1 cellular context compared by ENCODE assay signal in the genomic region with DNA sequence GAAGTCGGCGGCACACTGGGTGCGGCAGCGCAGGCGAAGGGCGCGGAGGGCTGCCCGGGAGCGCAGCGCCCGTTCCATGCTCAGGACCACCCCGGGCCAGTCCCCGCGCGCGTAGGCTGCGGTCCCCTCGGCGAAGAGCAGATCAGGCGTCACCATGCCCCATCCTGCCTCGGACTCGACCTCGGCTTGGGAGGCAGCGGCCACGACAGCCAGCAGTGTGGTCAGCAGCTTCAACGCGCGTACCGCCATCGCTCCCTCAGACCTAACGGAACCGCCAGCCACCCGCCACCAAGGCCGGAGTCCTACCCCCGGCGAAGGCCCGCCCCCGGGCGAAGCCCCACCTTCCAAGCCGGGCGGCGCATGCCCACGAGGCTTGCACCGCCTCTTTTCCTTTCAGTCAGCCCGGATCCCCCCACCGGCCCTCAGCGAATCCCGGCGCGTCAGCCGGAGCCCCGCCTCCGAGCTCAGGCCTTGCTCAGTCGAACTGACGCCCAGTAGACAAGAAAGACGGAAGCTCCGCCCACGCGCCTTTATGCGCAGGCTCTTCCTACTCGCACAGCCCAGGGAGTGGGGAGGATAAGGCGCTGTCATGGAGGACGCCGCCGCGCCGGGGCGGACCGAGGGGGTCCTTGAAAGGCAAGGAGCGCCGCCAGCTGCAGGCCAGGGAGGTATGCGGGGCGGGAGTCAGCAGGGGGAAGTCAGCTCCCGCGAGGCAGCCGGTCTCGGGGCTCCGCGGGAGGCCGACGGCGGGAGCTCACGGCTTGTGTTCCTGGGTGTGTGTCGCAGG.
TF ChIP-seq lines count a peak whose summit lies in the region.

A gene (plus strand): TSS at position 527 of the 787 bp plus-strand sequence. CDS start 63 bp downstream, at position 590.
A gene with protein sequence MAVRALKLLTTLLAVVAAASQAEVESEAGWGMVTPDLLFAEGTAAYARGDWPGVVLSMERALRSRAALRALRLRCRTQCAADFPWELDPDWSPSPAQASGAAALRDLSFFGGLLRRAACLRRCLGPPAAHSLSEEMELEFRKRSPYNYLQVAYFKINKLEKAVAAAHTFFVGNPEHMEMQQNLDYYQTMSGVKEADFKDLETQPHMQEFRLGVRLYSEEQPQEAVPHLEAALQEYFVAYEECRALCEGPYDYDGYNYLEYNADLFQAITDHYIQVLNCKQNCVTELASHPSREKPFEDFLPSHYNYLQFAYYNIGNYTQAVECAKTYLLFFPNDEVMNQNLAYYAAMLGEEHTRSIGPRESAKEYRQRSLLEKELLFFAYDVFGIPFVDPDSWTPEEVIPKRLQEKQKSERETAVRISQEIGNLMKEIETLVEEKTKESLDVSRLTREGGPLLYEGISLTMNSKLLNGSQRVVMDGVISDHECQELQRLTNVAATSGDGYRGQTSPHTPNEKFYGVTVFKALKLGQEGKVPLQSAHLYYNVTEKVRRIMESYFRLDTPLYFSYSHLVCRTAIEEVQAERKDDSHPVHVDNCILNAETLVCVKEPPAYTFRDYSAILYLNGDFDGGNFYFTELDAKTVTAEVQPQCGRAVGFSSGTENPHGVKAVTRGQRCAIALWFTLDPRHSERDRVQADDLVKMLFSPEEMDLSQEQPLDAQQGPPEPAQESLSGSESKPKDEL (minus strand): TSS at position 306 of the 787 bp plus-strand sequence. CDS start 57 bp downstream, at position 249.

TF ChIP-seq in K562, 482 proteins besides CTCF, POLR2A, EP300 and RAD21 (continued from another document and continues in another):
- TF ChIP-seq, protein P1, sequence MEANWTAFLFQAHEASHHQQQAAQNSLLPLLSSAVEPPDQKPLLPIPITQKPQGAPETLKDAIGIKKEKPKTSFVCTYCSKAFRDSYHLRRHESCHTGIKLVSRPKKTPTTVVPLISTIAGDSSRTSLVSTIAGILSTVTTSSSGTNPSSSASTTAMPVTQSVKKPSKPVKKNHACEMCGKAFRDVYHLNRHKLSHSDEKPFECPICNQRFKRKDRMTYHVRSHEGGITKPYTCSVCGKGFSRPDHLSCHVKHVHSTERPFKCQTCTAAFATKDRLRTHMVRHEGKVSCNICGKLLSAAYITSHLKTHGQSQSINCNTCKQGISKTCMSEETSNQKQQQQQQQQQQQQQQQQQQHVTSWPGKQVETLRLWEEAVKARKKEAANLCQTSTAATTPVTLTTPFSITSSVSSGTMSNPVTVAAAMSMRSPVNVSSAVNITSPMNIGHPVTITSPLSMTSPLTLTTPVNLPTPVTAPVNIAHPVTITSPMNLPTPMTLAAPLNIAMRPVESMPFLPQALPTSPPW (CRISPR knock-in tag; IDR thresholded peaks at IDR 0.05): peak; percentile 77
- TF ChIP-seq MYNN (IDR thresholded peaks at IDR 0.05): no peak
- no peak for TF ChIP-seq MYNN (CRISPR knock-in tag; IDR thresholded peaks at IDR 0.05)
- TF ChIP-seq HDGF (IDR thresholded peaks at IDR 0.05): no peak
- peak; percentile 38; the same call in 1 of the 2 replicates for TF ChIP-seq ZNF124 (CRISPR knock-in tag; IDR thresholded peaks at IDR 0.05)
- peak; percentile 78; the same call in 1 of the 2 replicates for TF ChIP-seq ERF (CRISPR knock-in tag; IDR thresholded peaks at IDR 0.05)
- TF ChIP-seq MYC (IDR thresholded peaks at IDR 0.05; ENCODE audit: low read depth, low read length): peak; percentile 51; the same call in 1 of the 2 replicates
- peak; percentile 20; the same call in 1 of the 2 replicates for TF ChIP-seq MYC (CRISPR knock-in tag; IDR thresholded peaks at IDR 0.05; ENCODE audit: borderline replicate concordance, low read depth)
- TF ChIP-seq, protein P2, sequence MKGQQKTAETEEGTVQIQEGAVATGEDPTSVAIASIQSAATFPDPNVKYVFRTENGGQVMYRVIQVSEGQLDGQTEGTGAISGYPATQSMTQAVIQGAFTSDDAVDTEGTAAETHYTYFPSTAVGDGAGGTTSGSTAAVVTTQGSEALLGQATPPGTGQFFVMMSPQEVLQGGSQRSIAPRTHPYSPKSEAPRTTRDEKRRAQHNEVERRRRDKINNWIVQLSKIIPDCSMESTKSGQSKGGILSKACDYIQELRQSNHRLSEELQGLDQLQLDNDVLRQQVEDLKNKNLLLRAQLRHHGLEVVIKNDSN (CRISPR knock-in tag; IDR thresholded peaks at IDR 0.05): peak; percentile 64
- TF ChIP-seq ZNF212 (CRISPR knock-in tag; IDR thresholded peaks at IDR 0.05): no peak
- peak; percentile 94 for TF ChIP-seq EGR1 (conservative IDR thresholded peaks at IDR 0.05)
- no peak for TF ChIP-seq PHB2 (IDR thresholded peaks at IDR 0.05; ENCODE audit: low read depth)
- peak; percentile 81; the same call in 1 of the 2 replicates for TF ChIP-seq FOXP1 (CRISPR knock-in tag; IDR thresholded peaks at IDR 0.05)
- no peak; the same call in 1 of the 2 replicates for TF ChIP-seq GABPA (tag; conservative IDR thresholded peaks at IDR 0.05; ENCODE audit: low read depth)
- peak; percentile 98 for TF ChIP-seq SUPT5H (IDR thresholded peaks at IDR 0.05)
- TF ChIP-seq FOXM1 (IDR thresholded peaks at IDR 0.05; ENCODE audit: low read depth): no peak
- TF ChIP-seq FOXM1 (CRISPR knock-in tag; IDR thresholded peaks at IDR 0.05; ENCODE audit: low read depth): peak; percentile 83; the same call in 1 of the 2 replicates
- TF ChIP-seq, protein P3, sequence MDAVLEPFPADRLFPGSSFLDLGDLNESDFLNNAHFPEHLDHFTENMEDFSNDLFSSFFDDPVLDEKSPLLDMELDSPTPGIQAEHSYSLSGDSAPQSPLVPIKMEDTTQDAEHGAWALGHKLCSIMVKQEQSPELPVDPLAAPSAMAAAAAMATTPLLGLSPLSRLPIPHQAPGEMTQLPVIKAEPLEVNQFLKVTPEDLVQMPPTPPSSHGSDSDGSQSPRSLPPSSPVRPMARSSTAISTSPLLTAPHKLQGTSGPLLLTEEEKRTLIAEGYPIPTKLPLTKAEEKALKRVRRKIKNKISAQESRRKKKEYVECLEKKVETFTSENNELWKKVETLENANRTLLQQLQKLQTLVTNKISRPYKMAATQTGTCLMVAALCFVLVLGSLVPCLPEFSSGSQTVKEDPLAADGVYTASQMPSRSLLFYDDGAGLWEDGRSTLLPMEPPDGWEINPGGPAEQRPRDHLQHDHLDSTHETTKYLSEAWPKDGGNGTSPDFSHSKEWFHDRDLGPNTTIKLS (IDR thresholded peaks at IDR 0.05; ENCODE audit: borderline replicate concordance, low read depth): no peak
- no peak for TF ChIP-seq NFIX (CRISPR knock-in tag; IDR thresholded peaks at IDR 0.05; ENCODE audit: low read depth)
- TF ChIP-seq ZSCAN32 (CRISPR knock-in tag; IDR thresholded peaks at IDR 0.05): no peak
- TF ChIP-seq TOE1 (IDR thresholded peaks at IDR 0.05; ENCODE audit: borderline replicate concordance): no peak
- TF ChIP-seq TOE1 (CRISPR knock-in tag; IDR thresholded peaks at IDR 0.05; ENCODE audit: borderline replicate concordance, low read depth): no peak
- TF ChIP-seq, protein P4, sequence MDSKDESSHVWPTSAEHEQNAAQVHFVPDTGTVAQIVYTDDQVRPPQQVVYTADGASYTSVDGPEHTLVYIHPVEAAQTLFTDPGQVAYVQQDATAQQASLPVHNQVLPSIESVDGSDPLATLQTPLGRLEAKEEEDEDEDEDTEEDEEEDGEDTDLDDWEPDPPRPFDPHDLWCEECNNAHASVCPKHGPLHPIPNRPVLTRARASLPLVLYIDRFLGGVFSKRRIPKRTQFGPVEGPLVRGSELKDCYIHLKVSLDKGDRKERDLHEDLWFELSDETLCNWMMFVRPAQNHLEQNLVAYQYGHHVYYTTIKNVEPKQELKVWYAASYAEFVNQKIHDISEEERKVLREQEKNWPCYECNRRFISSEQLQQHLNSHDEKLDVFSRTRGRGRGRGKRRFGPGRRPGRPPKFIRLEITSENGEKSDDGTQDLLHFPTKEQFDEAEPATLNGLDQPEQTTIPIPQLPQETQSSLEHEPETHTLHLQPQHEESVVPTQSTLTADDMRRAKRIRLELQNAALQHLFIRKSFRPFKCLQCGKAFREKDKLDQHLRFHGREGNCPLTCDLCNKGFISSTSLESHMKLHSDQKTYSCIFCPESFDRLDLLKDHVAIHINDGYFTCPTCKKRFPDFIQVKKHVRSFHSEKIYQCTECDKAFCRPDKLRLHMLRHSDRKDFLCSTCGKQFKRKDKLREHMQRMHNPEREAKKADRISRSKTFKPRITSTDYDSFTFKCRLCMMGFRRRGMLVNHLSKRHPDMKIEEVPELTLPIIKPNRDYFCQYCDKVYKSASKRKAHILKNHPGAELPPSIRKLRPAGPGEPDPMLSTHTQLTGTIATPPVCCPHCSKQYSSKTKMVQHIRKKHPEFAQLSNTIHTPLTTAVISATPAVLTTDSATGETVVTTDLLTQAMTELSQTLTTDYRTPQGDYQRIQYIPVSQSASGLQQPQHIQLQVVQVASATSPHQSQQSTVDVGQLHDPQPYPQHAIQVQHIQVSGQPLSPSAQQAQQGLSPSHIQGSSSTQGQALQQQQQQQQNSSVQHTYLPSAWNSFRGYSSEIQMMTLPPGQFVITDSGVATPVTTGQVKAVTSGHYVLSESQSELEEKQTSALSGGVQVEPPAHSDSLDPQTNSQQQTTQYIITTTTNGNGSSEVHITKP (IDR thresholded peaks at IDR 0.05; ENCODE audit: partially characterized antibody): peak; percentile 34
- TF ChIP-seq ZNF3 (CRISPR knock-in tag; IDR thresholded peaks at IDR 0.05): no peak
- no peak for TF ChIP-seq POU5F1 (IDR thresholded peaks at IDR 0.05; ENCODE audit: borderline replicate concordance, low read depth, low read length, partially characterized antibody)
- TF ChIP-seq RUNX1 (IDR thresholded peaks at IDR 0.05; ENCODE audit: low read depth): 0 out of 2 replicates have a peak, but pooled peaks have one; percentile 36
- TF ChIP-seq, protein P5, sequence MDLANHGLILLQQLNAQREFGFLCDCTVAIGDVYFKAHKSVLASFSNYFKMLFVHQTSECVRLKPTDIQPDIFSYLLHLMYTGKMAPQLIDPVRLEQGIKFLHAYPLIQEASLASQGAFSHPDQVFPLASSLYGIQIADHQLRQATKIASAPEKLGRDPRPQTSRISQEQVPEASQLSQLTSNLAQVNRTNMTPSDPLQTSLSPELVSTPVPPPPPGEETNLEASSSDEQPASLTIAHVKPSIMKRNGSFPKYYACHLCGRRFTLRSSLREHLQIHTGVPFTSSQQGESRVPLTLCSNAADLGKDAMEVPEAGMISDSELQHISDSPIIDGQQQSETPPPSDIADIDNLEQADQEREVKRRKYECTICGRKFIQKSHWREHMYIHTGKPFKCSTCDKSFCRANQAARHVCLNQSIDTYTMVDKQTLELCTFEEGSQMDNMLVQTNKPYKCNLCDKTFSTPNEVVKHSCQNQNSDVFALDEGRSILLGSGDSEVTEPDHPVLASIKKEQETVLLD (IDR thresholded peaks at IDR 0.05): peak; percentile 94
- TF ChIP-seq SPI1 (IDR thresholded peaks at IDR 0.05; ENCODE audit: borderline replicate concordance, low read depth, low read length): 0 out of 2 replicates have a peak, but pooled peaks have one; percentile 1
- TF ChIP-seq ZNF274 (IDR thresholded peaks at IDR 0.05; ENCODE audit: borderline replicate concordance, low read depth, low read length): no peak
- peak; percentile 88 for TF ChIP-seq POLR2AphosphoS2 (IDR thresholded peaks at IDR 0.05; ENCODE audit: low read length)
- TF ChIP-seq GTF2F1 (IDR thresholded peaks at IDR 0.05; ENCODE audit: low read depth, low read length): no peak; the same call in 1 of the 2 replicates
- peak; percentile 100 for TF ChIP-seq NRF1 (conservative IDR thresholded peaks at IDR 0.05 in 1 of 2, IDR thresholded peaks at IDR 0.05 in 1 of 2)
- TF ChIP-seq ZNF224 (CRISPR knock-in tag; IDR thresholded peaks at IDR 0.05): no peak
- no peak for TF ChIP-seq HSF4 (CRISPR knock-in tag; IDR thresholded peaks at IDR 0.05; ENCODE audit: borderline replicate concordance)
- no peak for TF ChIP-seq CEBPB (tag; IDR thresholded peaks at IDR 0.05)
- no peak for TF ChIP-seq ZNF586 (CRISPR knock-in tag; conservative IDR thresholded peaks at IDR 0.05)
- TF ChIP-seq MTF1 (CRISPR knock-in tag; IDR thresholded peaks at IDR 0.05; ENCODE audit: borderline replicate concordance): no peak
- no peak for TF ChIP-seq ZNF445 (CRISPR knock-in tag; IDR thresholded peaks at IDR 0.05; ENCODE audit: low read depth)
- no peak for TF ChIP-seq NBN (IDR thresholded peaks at IDR 0.05; ENCODE audit: low read depth)
- TF ChIP-seq DPF2 (IDR thresholded peaks at IDR 0.05): no peak
- TF ChIP-seq ZC3H11A (IDR thresholded peaks at IDR 0.05; ENCODE audit: low read depth, low read length): no peak
- TF ChIP-seq, protein P6, sequence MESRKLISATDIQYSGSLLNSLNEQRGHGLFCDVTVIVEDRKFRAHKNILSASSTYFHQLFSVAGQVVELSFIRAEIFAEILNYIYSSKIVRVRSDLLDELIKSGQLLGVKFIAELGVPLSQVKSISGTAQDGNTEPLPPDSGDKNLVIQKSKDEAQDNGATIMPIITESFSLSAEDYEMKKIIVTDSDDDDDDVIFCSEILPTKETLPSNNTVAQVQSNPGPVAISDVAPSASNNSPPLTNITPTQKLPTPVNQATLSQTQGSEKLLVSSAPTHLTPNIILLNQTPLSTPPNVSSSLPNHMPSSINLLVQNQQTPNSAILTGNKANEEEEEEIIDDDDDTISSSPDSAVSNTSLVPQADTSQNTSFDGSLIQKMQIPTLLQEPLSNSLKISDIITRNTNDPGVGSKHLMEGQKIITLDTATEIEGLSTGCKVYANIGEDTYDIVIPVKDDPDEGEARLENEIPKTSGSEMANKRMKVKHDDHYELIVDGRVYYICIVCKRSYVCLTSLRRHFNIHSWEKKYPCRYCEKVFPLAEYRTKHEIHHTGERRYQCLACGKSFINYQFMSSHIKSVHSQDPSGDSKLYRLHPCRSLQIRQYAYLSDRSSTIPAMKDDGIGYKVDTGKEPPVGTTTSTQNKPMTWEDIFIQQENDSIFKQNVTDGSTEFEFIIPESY (CRISPR knock-in tag; IDR thresholded peaks at IDR 0.05): no peak
- no peak for TF ChIP-seq ZNF140 (CRISPR knock-in tag; IDR thresholded peaks at IDR 0.05)
- TF ChIP-seq GABPB1 (CRISPR knock-in tag; IDR thresholded peaks at IDR 0.05): peak; percentile 73
- peak; percentile 14 for TF ChIP-seq PRPF4 (IDR thresholded peaks at IDR 0.05; ENCODE audit: insufficient read depth, low read depth, low read length, poor library complexity, severe bottlenecking)
- TF ChIP-seq, protein P7, sequence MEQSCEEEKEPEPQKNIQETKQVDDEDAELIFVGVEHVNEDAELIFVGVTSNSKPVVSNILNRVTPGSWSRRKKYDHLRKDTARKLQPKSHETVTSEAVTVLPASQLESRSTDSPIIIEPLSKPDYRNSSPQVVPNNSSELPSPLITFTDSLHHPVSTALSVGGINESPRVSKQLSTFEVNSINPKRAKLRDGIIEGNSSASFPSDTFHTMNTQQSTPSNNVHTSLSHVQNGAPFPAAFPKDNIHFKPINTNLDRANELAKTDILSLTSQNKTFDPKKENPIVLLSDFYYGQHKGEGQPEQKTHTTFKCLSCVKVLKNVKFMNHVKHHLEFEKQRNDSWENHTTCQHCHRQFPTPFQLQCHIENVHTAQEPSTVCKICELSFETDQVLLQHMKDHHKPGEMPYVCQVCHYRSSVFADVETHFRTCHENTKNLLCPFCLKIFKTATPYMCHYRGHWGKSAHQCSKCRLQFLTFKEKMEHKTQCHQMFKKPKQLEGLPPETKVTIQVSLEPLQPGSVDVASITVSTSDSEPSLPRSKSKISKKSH (CRISPR knock-in tag; IDR thresholded peaks at IDR 0.05): no peak
- TF ChIP-seq HDAC1 (IDR thresholded peaks at IDR 0.05): peak in 1 of 2 experiments; percentile 52; a peak in 2 of 4 replicates
- TF ChIP-seq SIN3A (IDR thresholded peaks at IDR 0.05; ENCODE audit: borderline replicate concordance in 2 of 2, control insufficient read depth in 1 of 2, low read depth in 2 of 2, low read length in 2 of 2): peak; percentile 60 to 71; a peak in 2 of 4 replicates
